ENCODE assay signal across 18 cellular contexts in genomic region chr1:77350012-77350411, GRCh38.
DNase-seq lines count a peak whose midpoint lies in the region; ATAC-seq, FAIRE-seq and TF ChIP-seq lines count a peak whose summit lies in the region.
"Had no signal": no experiment of that assay in that cellular context is flagged by ENCODE, and none has a peak within 500 bp of the region (broad histone marks: within the 10 kb centered on the region; RNA-seq: fewer than 3 reads in every experiment).

No MANE protein-coding gene starts in this region.

- no peak for FAIRE-seq in GM19239 (lab: Jason Lieb, UNC)
- FAIRE-seq: GM12891 had no signal

- H3K9me3 ChIP-seq in osteoblast (ENCODE audit: low read depth, low read length), result no peaks in the 10 kb centered on the region
- H3K9me3 ChIP-seq: Caco-2, HAP-1 had no signal

- H3K27me3 ChIP-seq in dorsolateral prefrontal cortex (no peaks in the 10 kb centered on the region), osteoblast (ENCODE audit: insufficient read depth, low read length) (no peaks in the 10 kb centered on the region)

- no peaks in the 10 kb centered on the region for H3K79me2 ChIP-seq in osteoblast (ENCODE audit: insufficient read depth, low read length)

- ATAC-seq in stimulated activated effector memory CD8-positive, alpha-beta T cell treated with anti-CD3 and anti-CD28 coated beads, Interleukin-12 subunit alpha, Interleukin-12 subunit beta, amount 100 ng/mL, for 72 hours, result no peak

- no peaks in the 10 kb centered on the region for H3K9me3 Mint-ChIP-seq in stimulated activated effector memory CD8-positive, alpha-beta T cell treated with anti-CD3 and anti-CD28 coated beads, Interleukin-12 subunit alpha, Interleukin-12 subunit beta, amount 100 ng/mL, for 72 hours
- H3K9me3 Mint-ChIP-seq: IgD-negative memory B cell had no signal

- H3K4me1 ChIP-seq in osteoblast (ENCODE audit: insufficient read depth, low read length), result peaks cover 17% of the 10 kb centered on the region
- H3K4me1 ChIP-seq: Caco-2, HAP-1 had no signal

- H3K36me3 ChIP-seq in osteoblast (ENCODE audit: insufficient read depth, low read length), result no peaks in the 10 kb centered on the region
- H3K36me3 ChIP-seq: HAP-1 had no signal

- no peak overlapping the region for H2AFZ ChIP-seq in osteoblast (ENCODE audit: low read length)

- intact Hi-C loops in dorsolateral prefrontal cortex (cut with DNase I), result no loop called here

- H3K36me3 Mint-ChIP-seq in stimulated activated effector memory CD8-positive, alpha-beta T cell treated with anti-CD3 and anti-CD28 coated beads, Interleukin-12 subunit alpha, Interleukin-12 subunit beta, amount 100 ng/mL, for 72 hours, result no peaks in the 10 kb centered on the region
- H3K36me3 Mint-ChIP-seq: CD14-positive monocyte, IgD-negative memory B cell had no signal

- H3K4me3 ChIP-seq in dorsolateral prefrontal cortex, result no peak overlapping the region
- H3K4me3 ChIP-seq in osteoblast (ENCODE audit: insufficient read depth, low read length), result no peak overlapping the region
- H3K4me3 ChIP-seq: HAP-1, SK-N-MC had no signal

- no peak overlapping the region for H3K4me3 Mint-ChIP-seq in stimulated activated effector memory CD8-positive, alpha-beta T cell treated with anti-CD3 and anti-CD28 coated beads, Interleukin-12 subunit alpha, Interleukin-12 subunit beta, amount 100 ng/mL, for 72 hours
- H3K4me3 Mint-ChIP-seq: CD14-positive monocyte, IgD-negative memory B cell had no signal

- H3K27ac Mint-ChIP-seq in stimulated activated effector memory CD8-positive, alpha-beta T cell treated with anti-CD3 and anti-CD28 coated beads, Interleukin-12 subunit alpha, Interleukin-12 subunit beta, amount 100 ng/mL, for 72 hours, result no peak overlapping the region
- H3K27ac Mint-ChIP-seq: IgD-negative memory B cell had no signal

- no peak for TF ChIP-seq CTCF in dorsolateral prefrontal cortex (IDR thresholded peaks at IDR 0.05 in 54 of 56, conservative IDR thresholded peaks at IDR 0.05 in 2 of 56; ENCODE audit: low read depth in 1 of 56, partially characterized antibody in 56 of 56)
- TF ChIP-seq CTCF in osteoblast (IDR thresholded peaks at IDR 0.05; ENCODE audit: extremely low read depth, low read depth, low read length), result no peak

- no peaks in the 10 kb centered on the region for H3K4me1 Mint-ChIP-seq in stimulated activated effector memory CD8-positive, alpha-beta T cell treated with anti-CD3 and anti-CD28 coated beads, Interleukin-12 subunit alpha, Interleukin-12 subunit beta, amount 100 ng/mL, for 72 hours
- H3K4me1 Mint-ChIP-seq: IgD-negative memory B cell had no signal

- DNase-seq in NCI-H1694 treated with DMSO at 0.1 percent for 48 hours (lab: John Stamatoyannopoulos, UW) (peak; percentile 61), NCI-H1694 (lab: John Stamatoyannopoulos, UW) (no peak), NCI-H2171 (lab: John Stamatoyannopoulos, UW) (peak; percentile 25), dorsolateral prefrontal cortex (no peak), substantia nigra (lab: John Stamatoyannopoulos, UW) (no peak), osteoblast (ENCODE audit: insufficient read length, low spot score, missing footprints) (no peak), GM19239 (ENCODE audit: insufficient read length, low spot score) (no peak)
- DNase-seq in stimulated activated effector memory CD8-positive, alpha-beta T cell treated with anti-CD3 and anti-CD28 coated beads, Interleukin-12 subunit alpha, Interleukin-12 subunit beta, amount 100 ng/mL, for 72 hours (ENCODE audit: low spot score in 2 of 2), result no peak
- DNase-seq: Caco-2, NCI-H1436 treated with DMSO at 0.1 percent for 48 hours, NCI-H345, NCI-H526 treated with DMSO at 0.1 percent for 48 hours had no signal

- no peak overlapping the region for H3K4me2 ChIP-seq in osteoblast (ENCODE audit: insufficient read depth, low read length)

- H4K20me1 ChIP-seq in osteoblast (ENCODE audit: insufficient read depth, low read length), result no peaks in the 10 kb centered on the region

- peak overlapping the region in 54 of 59 donors; percentile 5 to 87 (median 73) for H3K27ac ChIP-seq in dorsolateral prefrontal cortex
- H3K27ac ChIP-seq in substantia nigra (ENCODE audit: low read depth, low read length, poor library complexity, severe bottlenecking), result peak overlapping the region; percentile 43
- H3K27ac ChIP-seq in osteoblast (ENCODE audit: low read depth, low read length), result no peak overlapping the region
- H3K27ac ChIP-seq: 22Rv1, SK-N-MC had no signal

Comparison
In these comparisons a context has a peak if more than half of its experiments do, and no peak if none do; other contexts are left out.
1. DNase-seq: peak in NCI-H1694 treated with DMSO at 0.1 percent for 48 hours (single experiment) and NCI-H2171 (single experiment); none in NCI-H1694 (single experiment), dorsolateral prefrontal cortex (0 of 10), substantia nigra (0 of 49), osteoblast (single experiment), stimulated activated effector memory CD8-positive, alpha-beta T cell treated with anti-CD3 and anti-CD28 coated beads, Interleukin-12 subunit alpha, Interleukin-12 subunit beta, amount 100 ng/mL, for 72 hours (0 of 2) and GM19239 (single experiment).